ENCODE assay signal across 8 cellular contexts in the genomic region with DNA sequence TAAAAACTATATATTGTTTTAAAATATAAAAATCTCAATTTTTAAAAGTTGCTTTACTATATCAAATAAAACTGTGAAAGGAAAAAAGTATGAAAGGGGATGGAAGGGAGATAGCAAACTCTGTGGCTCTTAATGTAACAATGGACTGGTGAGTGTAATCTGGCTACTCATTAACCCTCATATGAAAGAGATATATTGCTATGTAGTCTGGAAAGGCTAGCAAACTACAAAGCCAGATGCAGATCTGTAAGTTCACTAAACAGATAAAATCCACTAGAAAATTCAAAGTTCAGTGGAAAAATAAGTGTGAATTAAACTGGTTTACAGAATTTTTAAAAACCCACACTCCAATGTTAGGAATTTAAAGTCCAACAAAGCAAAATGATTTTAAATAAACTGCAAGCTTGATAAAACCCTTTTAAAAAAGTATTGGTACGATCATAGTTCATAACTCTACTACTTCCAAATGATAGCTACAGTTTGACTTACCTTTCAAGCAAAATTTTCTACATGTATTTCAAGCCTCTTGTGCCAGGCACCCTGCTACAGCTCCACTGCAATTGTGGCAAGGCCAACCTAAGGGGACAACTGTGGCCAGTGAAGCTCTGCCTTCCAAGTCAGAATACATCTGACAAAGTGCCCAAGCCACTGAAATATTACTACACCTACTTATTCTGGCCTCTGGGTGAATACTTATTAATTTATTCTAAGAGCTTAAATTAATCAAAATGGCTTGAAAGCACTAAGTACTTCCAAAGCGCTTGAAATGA. TPM values are rescaled to one million over a fixed set of nuclear protein-coding genes. Genes with fewer than 3 reads are reported as not detected.
DNase-seq lines count a peak whose midpoint lies in the region; FAIRE-seq and TF ChIP-seq lines count a peak whose summit lies in the region.

No MANE protein-coding gene starts in this region.

- H3K4me3 ChIP-seq in kidney epithelial cell (ENCODE audit: low read depth, low read length) (no peak overlapping the region), tibial nerve (no peak overlapping the region)

- FAIRE-seq in RCC 7860 (lab: Jason Lieb, UNC): peak; percentile 87

- 88 to 89% methylated on average over 2 of the region's 2 CpGs for WGBS in tibial nerve, 2 donors

- H3K4me1 ChIP-seq in tibial nerve: peaks cover 0 to 58% (median 11%) of the 10 kb centered on the region in 4 donors

- no peak for TF ChIP-seq CTCF in kidney epithelial cell (IDR thresholded peaks at IDR 0.05; ENCODE audit: insufficient read depth, low read length, poor library complexity, severe bottlenecking)
- TF ChIP-seq CTCF in tibial nerve (IDR thresholded peaks at IDR 0.05): no peak

- no peaks in the 10 kb centered on the region for H3K9me3 ChIP-seq in tibial nerve

- TF ChIP-seq EP300 in tibial nerve (IDR thresholded peaks at IDR 0.05): no peak

- DNase-seq in NCI-H82 (lab: John Stamatoyannopoulos, UW) (peak; percentile 80), NCI-H82 treated with DMSO at 0.1 percent for 48 hours (lab: John Stamatoyannopoulos, UW; ENCODE audit: unreplicated experiment) (no peak), RCC 7860 (ENCODE audit: low spot score) (peak; percentile 60), kidney epithelial cell (ENCODE audit: low read depth) (peak; percentile 28), tibial nerve (ENCODE audit: low spot score in 2 of 2) (no peak), NCI-H1930 (lab: John Stamatoyannopoulos, UW) (no peak), DMS114 treated with DMSO at 0.1 percent for 48 hours (lab: John Stamatoyannopoulos, UW; ENCODE audit: unreplicated experiment) (no peak), NCI-H446 (lab: John Stamatoyannopoulos, UW) (no peak)

- TF ChIP-seq POLR2A in tibial nerve (IDR thresholded peaks at IDR 0.05): no peak

- H3K36me3 ChIP-seq in kidney epithelial cell (ENCODE audit: control insufficient read depth, insufficient read depth, low read length) (no peaks in the 10 kb centered on the region), tibial nerve (no peaks in the 10 kb centered on the region)

- H3K27ac ChIP-seq in tibial nerve: peak overlapping the region in 3 of 4 donors; percentile 81 to 88 (median 83)

- H3K27me3 ChIP-seq in kidney epithelial cell (ENCODE audit: control insufficient read depth, insufficient read depth, low read length) (no peaks in the 10 kb centered on the region), tibial nerve (peaks cover 0 to 2% of the 10 kb centered on the region in 2 donors)

RNA-seq across cellular contexts. Expression of a gene that starts 0.6 kb away (rescaled TPM):
- total RNA-seq in kidney epithelial cell (60.6 and 74.1 TPM in 2 replicates), tibial nerve (100 to 1,000 TPM in 2 of 4 donors, 10 to 100 TPM in 2; 54.6 to 118 (median 98.6) TPM)

RNA-seq across cellular contexts. Expression of a gene that starts 41.5 kb away (rescaled TPM):
- total RNA-seq in kidney epithelial cell: 10.5 and 13.8 TPM in 2 replicates
- total RNA-seq in tibial nerve: 10 to 100 TPM; 10.2 to 27.1 (median 15.5) TPM

Comparison
In these comparisons a context has a peak if more than half of its experiments do, and no peak if none do; other contexts are left out.
1. DNase-seq: peak in NCI-H82 (single experiment), RCC 7860 (single experiment) and kidney epithelial cell (single experiment); none in NCI-H82 treated with DMSO at 0.1 percent for 48 hours (single experiment), tibial nerve (0 of 2), NCI-H1930 (0 of 2), DMS114 treated with DMSO at 0.1 percent for 48 hours (single experiment) and NCI-H446 (0 of 2).